Comparison of ENCODE assay signal across 8 cellular contexts in the genomic region with DNA sequence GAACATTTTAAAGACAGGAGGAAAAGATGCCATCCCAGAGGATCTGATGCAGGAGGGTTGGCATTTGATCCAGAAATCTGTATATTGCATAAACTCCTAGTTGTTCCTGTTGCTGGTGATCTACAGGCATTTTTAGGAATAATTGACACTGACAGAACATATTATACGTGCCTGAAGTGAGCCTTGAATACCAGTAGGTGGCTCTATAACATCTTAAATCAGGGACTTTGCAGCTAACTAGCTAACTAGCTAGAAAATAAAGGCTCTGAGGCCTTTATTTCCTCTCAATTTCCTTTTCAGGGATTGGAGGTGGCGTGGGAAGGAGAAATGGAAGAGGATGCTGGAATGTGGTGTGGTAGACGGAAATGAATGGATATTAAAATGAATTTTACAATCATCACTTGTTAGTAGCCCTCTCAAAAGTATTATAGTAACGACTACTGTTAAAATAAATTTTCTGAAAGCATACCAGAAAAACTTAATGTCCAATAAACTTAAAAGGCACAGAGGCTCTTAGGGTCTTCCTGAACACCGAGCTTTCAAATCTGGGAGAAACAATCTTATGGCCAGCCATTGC. TPM values are rescaled to one million over a fixed set of nuclear protein-coding genes. Genes with fewer than 3 reads are reported as not detected.
DNase-seq lines count a peak whose midpoint lies in the region; ATAC-seq and TF ChIP-seq lines count a peak whose summit lies in the region.

No MANE protein-coding gene starts in this region.

- no peaks in the 10 kb centered on the region for H3K36me3 Mint-ChIP-seq in naive B cell

- peak; percentile 67 for TF ChIP-seq CTCF in HFF-Myc (IDR thresholded peaks at IDR 0.05; ENCODE audit: low read depth, low read length, missing control alignments)
- TF ChIP-seq CTCF in epithelial cell of esophagus (IDR thresholded peaks at IDR 0.05; ENCODE audit: insufficient read depth, low read depth, low read length, missing control alignments): peak; percentile 77

- H3K9me3 Mint-ChIP-seq in naive B cell: peaks cover 0 to 7% (median 4%) of the 10 kb centered on the region in 7 donors

- peaks cover 20 to 35% (median 26%) of the 10 kb centered on the region in 3 donors for H3K4me1 Mint-ChIP-seq in naive B cell

- peak overlapping the region in 4 of 6 donors; percentile 53 to 64 (median 56) for H3K27ac Mint-ChIP-seq in naive B cell

- peak; percentile 18 to 20 for ATAC-seq in naive B cell (ENCODE audit: low read depth in 2 of 2)

- DNase-seq in NCI-H2107 treated with DMSO at 0.1 percent for 48 hours (lab: John Stamatoyannopoulos, UW; ENCODE audit: unreplicated experiment) (peak; percentile 90), NCI-H2107 (lab: John Stamatoyannopoulos, UW) (no peak), HFF-Myc (ENCODE audit: extremely low read depth, low read depth) (peak; percentile 50), NCI-H1105 (lab: John Stamatoyannopoulos, UW) (peak; percentile 67), SKM-1 (lab: John Stamatoyannopoulos, UW; ENCODE audit: unreplicated experiment) (peak; percentile 58), epithelial cell of esophagus (ENCODE audit: low read depth) (peak; percentile 64), naive B cell (peak; percentile 53)
- no peak for DNase-seq in stimulated activated CD8-positive, alpha-beta memory T cell treated with anti-CD3 and anti-CD28 coated beads, Interleukin-4, amount 100 ng/mL, for 48 hours

- no peaks in the 10 kb centered on the region for H3K27me3 Mint-ChIP-seq in naive B cell

- H3K4me3 Mint-ChIP-seq in naive B cell: peak overlapping the region in 2 of 8 donors; percentile 13 to 42

- no peak overlapping the region for H3K4me3 ChIP-seq in HFF-Myc (replicated peaks; ENCODE audit: low read depth, low read length)
- no peak overlapping the region for H3K4me3 ChIP-seq in epithelial cell of esophagus (ENCODE audit: low read length)

RNA-seq across cellular contexts. Expression of a gene that starts 5.5 kb away (rescaled TPM):
- 1 to 10 TPM in 4 of 6 donors, under 1 TPM in 2; 0.54 to 3.8 (median 1.5) TPM for polyA plus RNA-seq in naive B cell (ENCODE audit: low read depth in 6 of 6)

Comparison
In these comparisons a context has a peak if more than half of its experiments do, and no peak if none do; other contexts are left out.
1. DNase-seq: peak in NCI-H2107 treated with DMSO at 0.1 percent for 48 hours (single experiment), HFF-Myc (single experiment), NCI-H1105 (single experiment), SKM-1 (single experiment), epithelial cell of esophagus (single experiment) and naive B cell (single experiment); none in NCI-H2107 (single experiment) and stimulated activated CD8-positive, alpha-beta memory T cell treated with anti-CD3 and anti-CD28 coated beads, Interleukin-4, amount 100 ng/mL, for 48 hours (single experiment).